19 cellular contexts compared by ENCODE assay signal in genomic region chr19:29413435-29413834, GRCh38.
"Had no signal": no experiment of that assay in that cellular context is flagged by ENCODE, and none has a peak within 500 bp of the region (broad histone marks: within the 10 kb centered on the region; RNA-seq: fewer than 3 reads in every experiment).

No MANE protein-coding gene starts in this region.

- H3K36me3 ChIP-seq: pancreas, right lobe of liver, spleen, tibial nerve, upper lobe of right lung, vagina had no signal

- DNase-seq: cortex of kidney; effector memory CD4-positive, alpha-beta T cell; kidney; left colon; mammary epithelial cell; naive thymus-derived CD4-positive, alpha-beta T cell; pancreas; right lobe of liver; spleen; stimulated activated CD4-positive, alpha-beta T cell treated with anti-CD3 and anti-CD28 coated beads, Interleukin-2, amount 100 ng/mL, for 24 hours; stimulated activated CD4-positive, alpha-beta T cell treated with anti-CD3 and anti-CD28 coated beads, Interleukin-4, amount 100 ng/mL, for 4 hours; stimulated activated naive B cell treated with anti-CD40 and anti-IgM and Interleukin-4, amounts not matched to agents 10 μg/mL and 1 μg/mL and 100 μg/mL, for 72 hours; stimulated activated naive CD8-positive, alpha-beta T cell treated with anti-CD3 and anti-CD28 coated beads, Interleukin-15, amount 100 ng/mL, for 72 hours; testis; upper lobe of right lung had no signal

- ATAC-seq: esophagus mucosa; left colon; naive thymus-derived CD4-positive, alpha-beta T cell; right lobe of liver; stimulated activated naive B cell treated with anti-CD40 and anti-IgM and Interleukin-4, amounts not matched to agents 10 μg/mL and 1 μg/mL and 100 μg/mL, for 72 hours; stimulated activated naive CD8-positive, alpha-beta T cell treated with anti-CD3 and anti-CD28 coated beads, Interleukin-15, amount 100 ng/mL, for 72 hours; upper lobe of right lung had no signal

- H3K4me3 ChIP-seq: hepatocyte, pancreas, right lobe of liver, spleen, testis, tibial nerve, upper lobe of right lung, vagina had no signal

- H3K27me3 ChIP-seq: hepatocyte, pancreas, right lobe of liver, testis, tibial nerve, upper lobe of right lung, vagina had no signal

- H3K9me3 ChIP-seq: pancreas, right lobe of liver, spleen, testis, tibial nerve, upper lobe of right lung, vagina had no signal

- H3K4me1 ChIP-seq: pancreas, right lobe of liver, spleen, testis, upper lobe of right lung, vagina had no signal

- H3K27ac ChIP-seq: hepatocyte, pancreas, right lobe of liver, spleen, testis, tibial nerve, upper lobe of right lung, vagina had no signal
